Comparison of ENCODE assay signal across 24 cellular contexts in genomic region chr9:116464987-116465571, GRCh38.
"Had no signal": no experiment of that assay in that cellular context is flagged by ENCODE, and none has a peak within 500 bp of the region (broad histone marks: within the 10 kb centered on the region; RNA-seq: fewer than 3 reads in every experiment).

No MANE protein-coding gene starts in this region.

- H3K9me3 ChIP-seq: heart left ventricle, left lung, thoracic aorta, vagina had no signal

- DNase-seq: activated CD4-positive, alpha-beta T cell treated with anti-CD3 and anti-CD28 coated beads for 36 hours; activated CD4-positive, alpha-beta T cell treated with anti-CD3 and anti-CD28 coated beads, Interleukin-2, amount 50 U/mL, for 4 hours; activated CD8-positive, alpha-beta memory T cell treated with anti-CD3 and anti-CD28 coated beads, Interleukin-2, amount 50 U/mL, for 48 hours; activated naive CD4-positive, alpha-beta T cell treated with Interleukin-2 at 50 U/mL for 16 hours; activated naive CD8-positive, alpha-beta T cell treated with anti-CD3 and anti-CD28 coated beads, Interleukin-2, amount 10 ng/mL, durations not matched to agents 7 days and 5 days; activated T-cell treated with anti-CD3 and anti-CD28 coated beads, Interleukin-2, amount 50 U/mL, for 48 hours; amniotic stem cell; cerebellar nuclear complex; heart left ventricle; left lung; mammary epithelial cell; midbrain; small intestine; stimulated activated CD4-positive, alpha-beta T cell treated with anti-CD3 and anti-CD28 coated beads, Interleukin-15, amount 100 ng/mL, for 24 hours; SW 1271; T-helper 17 cell had no signal

- H3K4me3 ChIP-seq: coronary artery, heart left ventricle, left lung, thoracic aorta, vagina had no signal

- H3K4me1 ChIP-seq: heart left ventricle, left lung, parathyroid adenoma, vagina had no signal

- H3K27me3 ChIP-seq: heart left ventricle, left lung, vagina had no signal

- ATAC-seq: activated CD4-positive, alpha-beta T cell treated with anti-CD3 and anti-CD28 coated beads for 36 hours; left lung; natural killer cell treated with Interleukin-12 subunit alpha and Interleukin-12 subunit beta and Interleukin-15 and Interleukin-18, amount 100 ng/mL, for 72 hours; sciatic nerve; stimulated activated memory B cell treated with anti-CD40 and anti-IgM and Interleukin-4, amounts not matched to agents 10 μg/mL and 1 μg/mL and 100 μg/mL, for 72 hours; T-helper 17 cell; WTC11 had no signal

- H3K36me3 ChIP-seq: heart left ventricle, left lung, thoracic aorta, vagina had no signal

- H3K27ac ChIP-seq: coronary artery, heart left ventricle, left lung, parathyroid adenoma, thoracic aorta, vagina had no signal
